ENCODE assay signal across 18 cellular contexts in genomic region chr5:175904577-175904976, GRCh38. TPM values are rescaled to one million over a fixed set of nuclear protein-coding genes. Genes with fewer than 3 reads are reported as not detected.
A peak's percentile ranks its signal among the peaks of the same experiment; 100 is the strongest.
DNase-seq lines count a peak whose midpoint lies in the region; ATAC-seq, FAIRE-seq and TF ChIP-seq lines count a peak whose summit lies in the region.
"Not testable (repeated sequence)": the region's sequence is repeated elsewhere in the genome, so short reads cannot be mapped to it uniquely, and the experiment has no call there.
"Had no signal": no experiment of that assay in that cellular context is flagged by ENCODE, and none has a peak within 500 bp of the region (broad histone marks: within the 10 kb centered on the region; RNA-seq: fewer than 3 reads in every experiment).

No MANE protein-coding gene starts in this region.

- not testable (repeated sequence) for H3K9me3 ChIP-seq in RWPE2 (ENCODE audit: severe bottlenecking); keratinocyte (ENCODE audit: control insufficient read depth, low read depth, low read length)

- not testable (repeated sequence) for H3K36me3 ChIP-seq in RWPE2 (ENCODE audit: low read depth); keratinocyte (ENCODE audit: control insufficient read depth in 2 of 2, extremely low read depth in 1 of 2, insufficient read depth in 2 of 2, low read length in 2 of 2)

- H3K4me3 Mint-ChIP-seq in HFFc6: not testable (repeated sequence)

- H3K9me3 Mint-ChIP-seq in HFFc6: not testable (repeated sequence)

- dilution Hi-C loops in keratinocyte (cut with MboI; ENCODE audit: extremely low pct_ligation_motif_present, low sequenced_read_pairs): not testable (repeated sequence)

- not testable (repeated sequence) for H2AFZ ChIP-seq in keratinocyte (ENCODE audit: control insufficient read depth, low read length)

- not testable (repeated sequence) for H3K4me2 ChIP-seq in keratinocyte (ENCODE audit: control insufficient read depth, extremely low read depth, insufficient read depth, low read depth, low read length)

- FAIRE-seq in keratinocyte (lab: Jason Lieb, UNC): peak; percentile 80

- not testable (repeated sequence) for H3K4me1 Mint-ChIP-seq in HFFc6 (ENCODE audit: low read depth)

- H3K27ac Mint-ChIP-seq in HFFc6: not testable (repeated sequence)

- H3K4me3 ChIP-seq in GM12864 (ENCODE audit: low read depth, low read length); RWPE2 (ENCODE audit: severe bottlenecking); astrocyte of the spinal cord (ENCODE audit: low read depth, low read length); epithelial cell of esophagus (ENCODE audit: low read length); keratinocyte (ENCODE audit: control insufficient read depth in 2 of 3, extremely low read depth in 1 of 3, insufficient read depth in 2 of 3, low read depth in 1 of 3, low read length in 3 of 3); retinal pigment epithelial cell (ENCODE audit: low read length): not testable (repeated sequence)

- not testable (repeated sequence) for H3K27me3 ChIP-seq in RWPE2 (ENCODE audit: insufficient read depth, poor library complexity, severe bottlenecking); keratinocyte (ENCODE audit: control insufficient read depth, extremely low read depth, insufficient read depth, low read length)

- not testable (repeated sequence) for H4K20me1 ChIP-seq in keratinocyte (ENCODE audit: control insufficient read depth, extremely low read depth, insufficient read depth, low read length)

- peak; percentile 58; the same call in 2 of the 3 replicates for ATAC-seq in RWPE2 (ENCODE audit: low read depth)

- TF ChIP-seq CTCF in AG09319 (IDR thresholded peaks at IDR 0.05; ENCODE audit: low read depth, low read length): peak; percentile 11; the same call in 1 of the 2 replicates
- peak; percentile 6 for TF ChIP-seq CTCF in GM12864 (IDR thresholded peaks at IDR 0.05; ENCODE audit: low read depth, low read length, missing control alignments)
- peak; percentile 67 for TF ChIP-seq CTCF in HFFc6 (IDR thresholded peaks at IDR 0.05)
- TF ChIP-seq CTCF in RWPE2 (IDR thresholded peaks at IDR 0.05; ENCODE audit: poor library complexity, severe bottlenecking): peak; percentile 41
- TF ChIP-seq CTCF in astrocyte of the spinal cord (IDR thresholded peaks at IDR 0.05; ENCODE audit: low read depth, low read length): peak; percentile 21
- peak; percentile 9 for TF ChIP-seq CTCF in epithelial cell of esophagus (IDR thresholded peaks at IDR 0.05; ENCODE audit: insufficient read depth, low read depth, low read length, missing control alignments)
- peak in 2 of 3 experiments; percentile 8 to 11 for TF ChIP-seq CTCF in keratinocyte (optimal IDR thresholded peaks at IDR 0.05 in 1 of 3, IDR thresholded peaks at IDR 0.05 in 1 of 3, conservative IDR thresholded peaks at IDR 0.05 in 1 of 3; ENCODE audit: extremely low read depth in 1 of 3, insufficient read depth in 2 of 3, low read length in 3 of 3)
- peak; percentile 31 for TF ChIP-seq CTCF in retinal pigment epithelial cell (conservative IDR thresholded peaks at IDR 0.05; ENCODE audit: low read depth, low read length)

- not testable (repeated sequence) for H3K27ac ChIP-seq in RWPE2 (ENCODE audit: poor library complexity, severe bottlenecking); keratinocyte (ENCODE audit: control insufficient read depth, insufficient read depth, low read length)

- H3K9me1 ChIP-seq in keratinocyte (ENCODE audit: control insufficient read depth, extremely low read depth, insufficient read depth, low read length): not testable (repeated sequence)

- not testable (repeated sequence) for H3K9ac ChIP-seq in keratinocyte (ENCODE audit: control insufficient read depth, extremely low read depth, insufficient read depth, low read length)

- DNase-seq in AG09319 (ENCODE audit: extremely low read depth, low read depth); GM12864 (ENCODE audit: low read depth); HFFc6; RWPE2 (ENCODE audit: low spot score); astrocyte of the spinal cord (ENCODE audit: low read depth, low spot score); epithelial cell of esophagus (ENCODE audit: low read depth); keratinocyte (ENCODE audit: low read depth, low spot score); retinal pigment epithelial cell (ENCODE audit: low read depth): not testable (repeated sequence)

- H3K36me3 Mint-ChIP-seq in HFFc6 (ENCODE audit: low read depth): not testable (repeated sequence)

- H3K27me3 Mint-ChIP-seq in HFFc6 (ENCODE audit: insufficient read depth): not testable (repeated sequence)

- in situ Hi-C loops in astrocyte of the spinal cord (cut with HindIII; ENCODE audit: low sequenced_read_pairs): not testable (repeated sequence)

- not testable (repeated sequence) for H3K79me2 ChIP-seq in keratinocyte (ENCODE audit: control insufficient read depth, insufficient read depth, low read length)

- H3K4me1 ChIP-seq in RWPE2 (ENCODE audit: insufficient read depth, poor library complexity, severe bottlenecking); keratinocyte (ENCODE audit: control insufficient read depth, extremely low read depth, insufficient read depth, low read length): not testable (repeated sequence)

RNA-seq across cellular contexts. Expression of gene CPLX2, which starts 33.2 kb away (rescaled TPM):
- not detected for total RNA-seq in HFFc6 (2021; fragmentation: NEBNext Ultra II Directional; extraction: Animal tissue kit (Norgen Biotek cat#: 25700))
- polyA plus RNA-seq in keratinocyte: not detected in 3 replicates
- not detected for polyA plus RNA-seq in keratinocyte (2011; ENCODE audit: low read depth)
- not detected in 2 replicates for polyA plus RNA-seq in keratinocyte (2011; cell fraction: cytosol; rRNA removed)
- polyA plus RNA-seq in keratinocyte (2011; cell fraction: nucleus; rRNA removed): not detected in 2 replicates
- polyA plus RNA-seq in keratinocyte (2012; ENCODE audit: low replicate concordance): 0.04 TPM in 1 of 2 replicates, not detected in the other
- polyA minus RNA-seq in keratinocyte: not detected in 3 replicates
- not detected for polyA minus RNA-seq in keratinocyte (2011; cell fraction: cytosol; rRNA and poly(A)+ RNA removed)
- not detected in 2 replicates for polyA minus RNA-seq in keratinocyte (2011; cell fraction: nucleus; rRNA and poly(A)+ RNA removed)
- total RNA-seq: activated CD4-positive, alpha-beta T cell treated with anti-CD3 and anti-CD28 coated beads, Interleukin-2, amount 10 ng/mL, durations not matched to agents 24 days and 14 days; activated naive CD4-positive, alpha-beta T cell treated with anti-CD3 and anti-CD28 coated beads, Interleukin-2, amount 50 U/mL, for 72 hours; ascending aorta; left ventricle myocardium superior; SJSA1; skeletal muscle tissue; suprapubic skin; T-helper 17 cell had no signal
- polyA plus RNA-seq: IgD-negative memory B cell, immature natural killer cell had no signal

Comparison
In these comparisons a context has a peak if more than half of its experiments do, and no peak if none do; other contexts are left out.
1. CTCF ChIP-seq: peak in every context shown above with its lines; median percentile 67 in HFFc6; 41 in RWPE2; 31 in retinal pigment epithelial cell; 21 in astrocyte of the spinal cord; 11 in AG09319; 10 in keratinocyte; 9 in epithelial cell of esophagus; 6 in GM12864.